ENCODE assay signal across 15 cellular contexts in genomic region chr3:127040216-127040615, GRCh38.
"Had no signal": no experiment of that assay in that cellular context is flagged by ENCODE, and none has a peak within 500 bp of the region (broad histone marks: within the 10 kb centered on the region; RNA-seq: fewer than 3 reads in every experiment).

No MANE protein-coding gene starts in this region.

- H3K27ac ChIP-seq: KMS-11 had no signal

- DNase-seq: activated CD4-positive, alpha-beta T cell treated with anti-CD3 and anti-CD28 coated beads for 4 hours; activated CD8-positive, alpha-beta memory T cell treated with anti-CD3 and anti-CD28 coated beads, Interleukin-2, amount 50 U/mL, for 48 hours; activated CD8-positive, alpha-beta T cell treated with anti-CD3 and anti-CD28 coated beads for 36 hours; activated naive CD4-positive, alpha-beta T cell treated with Interleukin-2 at 50 U/mL for 16 hours; activated T-cell treated with anti-CD3 and anti-CD28 coated beads, Interleukin-2, amount 50 U/mL, for 1 hour; MM.1S; NCI-H1105; NCI-H1436; NCI-H1694 treated with DMSO at 0.1 percent for 48 hours; NCI-H2081; NCI-H510A treated with DMSO at 0.1 percent for 48 hours; SHP77 treated with DMSO at 0.1 percent for 48 hours had no signal

- H3K27ac Mint-ChIP-seq: activated CD8-positive, alpha-beta T cell treated with anti-CD3 and anti-CD28 coated beads for 36 hours; activated naive CD4-positive, alpha-beta T cell treated with anti-CD3 and anti-CD28 coated beads, Interleukin-2, amount 50 U/mL, for 72 hours; T-helper 1 cell treated with Interleukin-12 subunit alpha and Interleukin-12 subunit beta and Interleukin-4 antibody, amounts not matched to agents 30 μg/mL and 1 μg/mL, for 36 hours had no signal

- H3K4me3 Mint-ChIP-seq: activated CD8-positive, alpha-beta T cell treated with anti-CD3 and anti-CD28 coated beads for 36 hours; T-helper 1 cell treated with Interleukin-12 subunit alpha and Interleukin-12 subunit beta and Interleukin-4 antibody, amounts not matched to agents 30 μg/mL and 1 μg/mL, for 36 hours had no signal

- H3K27me3 Mint-ChIP-seq: activated CD8-positive, alpha-beta T cell treated with anti-CD3 and anti-CD28 coated beads for 36 hours had no signal

- H3K9me3 Mint-ChIP-seq: activated CD8-positive, alpha-beta T cell treated with anti-CD3 and anti-CD28 coated beads for 36 hours; activated naive CD4-positive, alpha-beta T cell treated with anti-CD3 and anti-CD28 coated beads, Interleukin-2, amount 50 U/mL, for 72 hours; T-helper 1 cell treated with Interleukin-12 subunit alpha and Interleukin-12 subunit beta and Interleukin-4 antibody, amounts not matched to agents 30 μg/mL and 1 μg/mL, for 36 hours had no signal

- H3K36me3 Mint-ChIP-seq: activated naive CD4-positive, alpha-beta T cell treated with anti-CD3 and anti-CD28 coated beads, Interleukin-2, amount 50 U/mL, for 72 hours had no signal

- ATAC-seq: activated CD8-positive, alpha-beta T cell treated with anti-CD3 and anti-CD28 coated beads for 36 hours; activated naive CD4-positive, alpha-beta T cell treated with anti-CD3 and anti-CD28 coated beads, Interleukin-2, amount 50 U/mL, for 72 hours had no signal

- H3K4me2 ChIP-seq: KMS-11 had no signal
